25 cellular contexts compared by ENCODE assay signal in genomic region chr10:116486774-116487448, GRCh38. TPM values are rescaled to one million over a fixed set of nuclear protein-coding genes. Genes with fewer than 3 reads are reported as not detected.
"Had no signal": no experiment of that assay in that cellular context is flagged by ENCODE, and none has a peak within 500 bp of the region (broad histone marks: within the 10 kb centered on the region; RNA-seq: fewer than 3 reads in every experiment).

No MANE protein-coding gene starts in this region.

- H3K9me3 ChIP-seq: SK-N-SH had no signal

- H3K36me3 Mint-ChIP-seq: IgD-negative memory B cell had no signal

- FAIRE-seq: K562 had no signal

- H3K9me3 Mint-ChIP-seq: IgD-negative memory B cell had no signal

- H3K27ac ChIP-seq: KMS-11, RWPE1 had no signal

- ATAC-seq: K562, Panc1 had no signal

- H3K27ac Mint-ChIP-seq: IgD-negative memory B cell had no signal

- H3K4me3 Mint-ChIP-seq: IgD-negative memory B cell had no signal

- H3K9ac ChIP-seq: KMS-11, SK-N-SH had no signal

- H3K4me2 ChIP-seq: KMS-11, SK-N-SH had no signal

- H3K4me3 ChIP-seq: K562 had no signal

- DNase-seq: Kasumi-1, MM.1S, NCI-H1092 treated with DMSO at 0.1 percent for 48 hours, NCI-H1436, NCI-H187, NCI-H2029, NCI-H2081 treated with DMSO at 0.1 percent for 48 hours, NCI-H2171, NCI-H226, NCI-H446, NCI-H510A, NCI-H524 treated with DMSO at 0.1 percent for 48 hours, NCI-H69, NCI-H774, SHP77, SK-N-SH, SW 1271 had no signal

- H3K4me1 Mint-ChIP-seq: IgD-negative memory B cell had no signal

RNA-seq across cellular contexts. Expression of gene PNLIP, which starts 58.8 kb away (rescaled TPM):
- total RNA-seq: HT1080, M059J, SK-MEL-5 had no signal
- polyA plus RNA-seq: IgD-negative memory B cell, K562, SK-N-SH had no signal

RNA-seq across cellular contexts. Expression of gene PNLIPRP3, which starts 59.3 kb away (rescaled TPM):
- total RNA-seq: K562, M059J had no signal
- polyA plus RNA-seq: IgD-negative memory B cell, K562, SK-N-SH had no signal
